Comparison of ENCODE assay signal across 9 cellular contexts in the genomic region with DNA sequence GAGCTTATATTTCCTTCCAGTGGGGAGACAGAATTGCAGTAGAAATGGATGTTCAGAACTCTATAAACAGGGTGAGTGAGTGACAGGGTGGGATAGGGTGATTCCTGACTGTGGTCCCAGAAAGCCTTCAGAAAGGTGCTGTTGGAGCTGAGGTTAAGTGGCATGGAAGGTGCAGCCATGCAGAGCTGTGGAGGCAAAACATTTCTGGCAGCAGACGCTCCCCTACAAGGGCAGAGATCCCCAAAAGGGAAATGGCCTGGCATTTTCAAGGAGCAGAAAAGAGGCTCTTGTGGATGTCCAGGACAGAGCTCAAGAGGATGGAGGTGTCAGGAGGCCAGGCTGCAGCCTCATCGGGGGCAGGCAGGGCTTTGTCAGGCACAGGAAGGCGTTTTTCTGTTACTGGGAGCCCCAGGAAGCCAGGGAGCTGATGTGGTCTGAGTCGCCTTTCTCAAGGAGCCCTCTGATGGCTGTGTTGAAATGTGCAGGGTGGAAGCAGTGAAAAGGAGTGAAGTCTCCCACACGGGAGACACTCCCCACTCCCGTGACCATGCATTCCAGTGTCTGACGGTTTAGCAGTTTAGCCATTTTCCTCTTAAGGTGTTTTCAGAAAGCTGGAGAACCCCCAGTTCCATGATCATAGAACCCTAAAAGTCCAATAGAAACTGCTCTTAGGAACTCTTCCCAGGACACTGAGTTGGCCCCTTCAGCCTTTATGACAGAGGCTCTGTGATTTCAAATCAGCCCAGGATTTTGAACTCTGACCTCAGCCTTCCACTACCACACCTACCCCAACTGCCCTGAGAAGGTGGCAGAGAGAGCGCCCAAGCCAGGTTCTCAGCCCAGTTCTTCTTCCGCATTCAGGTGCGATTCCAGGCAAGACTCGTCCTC.
DNase-seq lines count a peak whose midpoint lies in the region; ATAC-seq lines count a peak whose summit lies in the region.
"Had no signal": no experiment of that assay in that cellular context is flagged by ENCODE, and none has a peak within 500 bp of the region (broad histone marks: within the 10 kb centered on the region; RNA-seq: fewer than 3 reads in every experiment).

No MANE protein-coding gene starts in this region.

- no peaks in the 10 kb centered on the region for H3K9me3 Mint-ChIP-seq in activated T-cell treated with anti-CD3 and anti-CD28 coated beads, Interleukin-2, amount 50 U/mL, for 4 hours

- no peaks in the 10 kb centered on the region for H3K36me3 Mint-ChIP-seq in activated T-cell treated with anti-CD3 and anti-CD28 coated beads, Interleukin-2, amount 50 U/mL, for 4 hours (ENCODE audit: insufficient read depth)

- H3K4me3 Mint-ChIP-seq in activated T-cell treated with anti-CD3 and anti-CD28 coated beads, Interleukin-2, amount 50 U/mL, for 4 hours = no peak overlapping the region

- peaks cover 2% of the 10 kb centered on the region for H3K27me3 Mint-ChIP-seq in activated T-cell treated with anti-CD3 and anti-CD28 coated beads, Interleukin-2, amount 50 U/mL, for 4 hours (ENCODE audit: low read depth)

- ATAC-seq in HG03565 (IDR thresholded peaks at IDR 0.05; ENCODE audit: unreplicated experiment) = no peak
- no peak for ATAC-seq in activated T-cell treated with anti-CD3 and anti-CD28 coated beads, Interleukin-2, amount 50 U/mL, for 4 hours

- DNase-seq in AG08395 (ENCODE audit: low spot score) (peak; percentile 79), HT1080 (ENCODE audit: low read depth) (peak; percentile 15), amniotic epithelial cell (ENCODE audit: low read depth) (peak; percentile 48), kidney tubule cell (ENCODE audit: low spot score) (peak; percentile 29), NCI-H146 treated with DMSO at 0.1 percent for 48 hours (lab: John Stamatoyannopoulos, UW; ENCODE audit: unreplicated experiment) (no peak), NCI-H510A treated with DMSO at 0.1 percent for 48 hours (lab: John Stamatoyannopoulos, UW) (no peak)
- no peak for DNase-seq in activated T-cell treated with anti-CD3 and anti-CD28 coated beads, Interleukin-2, amount 50 U/mL, for 4 hours
- DNase-seq: psoas muscle had no signal

- peaks cover 2% of the 10 kb centered on the region for H3K4me1 Mint-ChIP-seq in activated T-cell treated with anti-CD3 and anti-CD28 coated beads, Interleukin-2, amount 50 U/mL, for 4 hours (ENCODE audit: low read depth)

Comparison
In these comparisons a context has a peak if more than half of its experiments do, and no peak if none do; other contexts are left out.
1. DNase-seq: peak in AG08395 (single experiment), HT1080 (single experiment), amniotic epithelial cell (single experiment) and kidney tubule cell (single experiment); none in NCI-H146 treated with DMSO at 0.1 percent for 48 hours (single experiment), NCI-H510A treated with DMSO at 0.1 percent for 48 hours (single experiment) and activated T-cell treated with anti-CD3 and anti-CD28 coated beads, Interleukin-2, amount 50 U/mL, for 4 hours (single experiment).